Comparison of ENCODE assay signal across 1 cellular context in genomic region chr5:32312682-32313523, GRCh38.
TF ChIP-seq lines count a peak whose summit lies in the region.

A gene with protein sequence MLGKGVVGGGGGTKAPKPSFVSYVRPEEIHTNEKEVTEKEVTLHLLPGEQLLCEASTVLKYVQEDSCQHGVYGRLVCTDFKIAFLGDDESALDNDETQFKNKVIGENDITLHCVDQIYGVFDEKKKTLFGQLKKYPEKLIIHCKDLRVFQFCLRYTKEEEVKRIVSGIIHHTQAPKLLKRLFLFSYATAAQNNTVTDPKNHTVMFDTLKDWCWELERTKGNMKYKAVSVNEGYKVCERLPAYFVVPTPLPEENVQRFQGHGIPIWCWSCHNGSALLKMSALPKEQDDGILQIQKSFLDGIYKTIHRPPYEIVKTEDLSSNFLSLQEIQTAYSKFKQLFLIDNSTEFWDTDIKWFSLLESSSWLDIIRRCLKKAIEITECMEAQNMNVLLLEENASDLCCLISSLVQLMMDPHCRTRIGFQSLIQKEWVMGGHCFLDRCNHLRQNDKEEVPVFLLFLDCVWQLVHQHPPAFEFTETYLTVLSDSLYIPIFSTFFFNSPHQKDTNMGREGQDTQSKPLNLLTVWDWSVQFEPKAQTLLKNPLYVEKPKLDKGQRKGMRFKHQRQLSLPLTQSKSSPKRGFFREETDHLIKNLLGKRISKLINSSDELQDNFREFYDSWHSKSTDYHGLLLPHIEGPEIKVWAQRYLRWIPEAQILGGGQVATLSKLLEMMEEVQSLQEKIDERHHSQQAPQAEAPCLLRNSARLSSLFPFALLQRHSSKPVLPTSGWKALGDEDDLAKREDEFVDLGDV (minus strand): TSS chr5:32312939. CDS start chr5:32312838, 101 bp downstream.

TF ChIP-seq in HepG2, 621 proteins besides CTCF, POLR2A, EP300 and RAD21 (continued from another document and continues in another):
- TF ChIP-seq MNT (IDR thresholded peaks at IDR 0.05) (0 out of 2 replicates have a peak, but pooled peaks have one; percentile 17), ZNF260 (CRISPR knock-in tag; IDR thresholded peaks at IDR 0.05; ENCODE audit: borderline replicate concordance, low read depth) (no peak), XBP1 (CRISPR knock-in tag; IDR thresholded peaks at IDR 0.05) (no peak), ZNF205 (CRISPR knock-in tag; IDR thresholded peaks at IDR 0.05) (peak; percentile 34; the same call in 1 of the 2 replicates), FOXJ3 (CRISPR knock-in tag; IDR thresholded peaks at IDR 0.05; ENCODE audit: borderline replicate concordance) (no peak), NFIB (CRISPR knock-in tag; IDR thresholded peaks at IDR 0.05; ENCODE audit: borderline replicate concordance) (no peak), ZNF749 (CRISPR knock-in tag; IDR thresholded peaks at IDR 0.05; ENCODE audit: borderline replicate concordance) (0 out of 2 replicates have a peak, but pooled peaks have one; percentile 4), LCORL (IDR thresholded peaks at IDR 0.05) (no peak), LCORL (CRISPR knock-in tag; IDR thresholded peaks at IDR 0.05) (no peak; the same call in 1 of the 2 replicates), ZNF556 (CRISPR knock-in tag; IDR thresholded peaks at IDR 0.05; ENCODE audit: borderline replicate concordance) (peak; percentile 72; the same call in 1 of the 2 replicates), NR2F2 (IDR thresholded peaks at IDR 0.05; ENCODE audit: borderline replicate concordance, low read depth) (no peak), HNF1B (CRISPR knock-in tag; IDR thresholded peaks at IDR 0.05) (no peak; the same call in 1 of the 2 replicates), ZNF709 (CRISPR knock-in tag; IDR thresholded peaks at IDR 0.05) (no peak), ZBTB1 (CRISPR knock-in tag; IDR thresholded peaks at IDR 0.05; ENCODE audit: borderline replicate concordance) (no peak), CBX2 (IDR thresholded peaks at IDR 0.05; ENCODE audit: low read depth, low read length) (no peak), CBX2 (CRISPR knock-in tag; IDR thresholded peaks at IDR 0.05; ENCODE audit: low read depth) (no peak), YEATS4 (CRISPR knock-in tag; IDR thresholded peaks at IDR 0.05; ENCODE audit: borderline replicate concordance) (peak; percentile 68), SMARCE1 (IDR thresholded peaks at IDR 0.05; ENCODE audit: borderline replicate concordance) (no peak), ZNF589 (CRISPR knock-in tag; conservative IDR thresholded peaks at IDR 0.05) (no peak), YEATS2 (CRISPR knock-in tag; IDR thresholded peaks at IDR 0.05; ENCODE audit: borderline replicate concordance) (peak; percentile 53; the same call in 1 of the 2 replicates), MBD4 (IDR thresholded peaks at IDR 0.05; ENCODE audit: borderline replicate concordance, low read length) (no peak), SP1 (IDR thresholded peaks at IDR 0.05) (no peak), SP1 (CRISPR knock-in tag; IDR thresholded peaks at IDR 0.05) (peak; percentile 86), ZNF674 (CRISPR knock-in tag; IDR thresholded peaks at IDR 0.05; ENCODE audit: low read depth) (no peak), SMAD9 (CRISPR knock-in tag; IDR thresholded peaks at IDR 0.05) (no peak), PLSCR1 (CRISPR knock-in tag; IDR thresholded peaks at IDR 0.05; ENCODE audit: borderline replicate concordance) (no peak), MYNN (CRISPR knock-in tag; IDR thresholded peaks at IDR 0.05; ENCODE audit: low read depth) (no peak), RFX1 (IDR thresholded peaks at IDR 0.05) (no peak), JARID2 (CRISPR knock-in tag; IDR thresholded peaks at IDR 0.05; ENCODE audit: insufficient replicate concordance) (no peak), REL (CRISPR knock-in tag; conservative IDR thresholded peaks at IDR 0.05) (no peak), ZNF75D (CRISPR knock-in tag; IDR thresholded peaks at IDR 0.05; ENCODE audit: borderline replicate concordance) (no peak), ZNF761 (CRISPR knock-in tag; conservative IDR thresholded peaks at IDR 0.05) (0 out of 2 replicates have a peak, but pooled peaks have one; percentile 23), ZSCAN9 (CRISPR knock-in tag; IDR thresholded peaks at IDR 0.05; ENCODE audit: borderline replicate concordance) (no peak; the same call in 1 of the 2 replicates), ZNF7 (CRISPR knock-in tag; IDR thresholded peaks at IDR 0.05) (no peak), ZNF343 (CRISPR knock-in tag; IDR thresholded peaks at IDR 0.05) (0 out of 2 replicates have a peak, but pooled peaks have one; percentile 5), FOXO1 (CRISPR knock-in tag; IDR thresholded peaks at IDR 0.05) (no peak; the same call in 1 of the 2 replicates), ZNF121 (CRISPR knock-in tag; IDR thresholded peaks at IDR 0.05) (no peak), ZNF746 (CRISPR knock-in tag; IDR thresholded peaks at IDR 0.05) (no peak; the same call in 1 of the 2 replicates), ZNF383 (CRISPR knock-in tag; IDR thresholded peaks at IDR 0.05; ENCODE audit: borderline replicate concordance) (no peak), HIC2 (CRISPR knock-in tag; IDR thresholded peaks at IDR 0.05; ENCODE audit: low read depth) (no peak)
- TF ChIP-seq, protein P1, sequence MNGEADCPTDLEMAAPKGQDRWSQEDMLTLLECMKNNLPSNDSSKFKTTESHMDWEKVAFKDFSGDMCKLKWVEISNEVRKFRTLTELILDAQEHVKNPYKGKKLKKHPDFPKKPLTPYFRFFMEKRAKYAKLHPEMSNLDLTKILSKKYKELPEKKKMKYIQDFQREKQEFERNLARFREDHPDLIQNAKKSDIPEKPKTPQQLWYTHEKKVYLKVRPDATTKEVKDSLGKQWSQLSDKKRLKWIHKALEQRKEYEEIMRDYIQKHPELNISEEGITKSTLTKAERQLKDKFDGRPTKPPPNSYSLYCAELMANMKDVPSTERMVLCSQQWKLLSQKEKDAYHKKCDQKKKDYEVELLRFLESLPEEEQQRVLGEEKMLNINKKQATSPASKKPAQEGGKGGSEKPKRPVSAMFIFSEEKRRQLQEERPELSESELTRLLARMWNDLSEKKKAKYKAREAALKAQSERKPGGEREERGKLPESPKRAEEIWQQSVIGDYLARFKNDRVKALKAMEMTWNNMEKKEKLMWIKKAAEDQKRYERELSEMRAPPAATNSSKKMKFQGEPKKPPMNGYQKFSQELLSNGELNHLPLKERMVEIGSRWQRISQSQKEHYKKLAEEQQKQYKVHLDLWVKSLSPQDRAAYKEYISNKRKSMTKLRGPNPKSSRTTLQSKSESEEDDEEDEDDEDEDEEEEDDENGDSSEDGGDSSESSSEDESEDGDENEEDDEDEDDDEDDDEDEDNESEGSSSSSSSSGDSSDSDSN (CRISPR knock-in tag; IDR thresholded peaks at IDR 0.05), result peak; percentile 77; the same call in 1 of the 2 replicates
- TF ChIP-seq, protein P2, sequence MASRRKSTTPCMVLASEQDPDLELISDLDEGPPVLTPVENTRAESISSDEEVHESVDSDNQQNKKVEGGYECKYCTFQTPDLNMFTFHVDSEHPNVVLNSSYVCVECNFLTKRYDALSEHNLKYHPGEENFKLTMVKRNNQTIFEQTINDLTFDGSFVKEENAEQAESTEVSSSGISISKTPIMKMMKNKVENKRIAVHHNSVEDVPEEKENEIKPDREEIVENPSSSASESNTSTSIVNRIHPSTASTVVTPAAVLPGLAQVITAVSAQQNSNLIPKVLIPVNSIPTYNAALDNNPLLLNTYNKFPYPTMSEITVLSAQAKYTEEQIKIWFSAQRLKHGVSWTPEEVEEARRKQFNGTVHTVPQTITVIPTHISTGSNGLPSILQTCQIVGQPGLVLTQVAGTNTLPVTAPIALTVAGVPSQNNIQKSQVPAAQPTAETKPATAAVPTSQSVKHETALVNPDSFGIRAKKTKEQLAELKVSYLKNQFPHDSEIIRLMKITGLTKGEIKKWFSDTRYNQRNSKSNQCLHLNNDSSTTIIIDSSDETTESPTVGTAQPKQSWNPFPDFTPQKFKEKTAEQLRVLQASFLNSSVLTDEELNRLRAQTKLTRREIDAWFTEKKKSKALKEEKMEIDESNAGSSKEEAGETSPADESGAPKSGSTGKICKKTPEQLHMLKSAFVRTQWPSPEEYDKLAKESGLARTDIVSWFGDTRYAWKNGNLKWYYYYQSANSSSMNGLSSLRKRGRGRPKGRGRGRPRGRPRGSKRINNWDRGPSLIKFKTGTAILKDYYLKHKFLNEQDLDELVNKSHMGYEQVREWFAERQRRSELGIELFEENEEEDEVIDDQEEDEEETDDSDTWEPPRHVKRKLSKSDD (CRISPR knock-in tag; IDR thresholded peaks at IDR 0.05; ENCODE audit: low read depth), result no peak
- TF ChIP-seq, protein P3, sequence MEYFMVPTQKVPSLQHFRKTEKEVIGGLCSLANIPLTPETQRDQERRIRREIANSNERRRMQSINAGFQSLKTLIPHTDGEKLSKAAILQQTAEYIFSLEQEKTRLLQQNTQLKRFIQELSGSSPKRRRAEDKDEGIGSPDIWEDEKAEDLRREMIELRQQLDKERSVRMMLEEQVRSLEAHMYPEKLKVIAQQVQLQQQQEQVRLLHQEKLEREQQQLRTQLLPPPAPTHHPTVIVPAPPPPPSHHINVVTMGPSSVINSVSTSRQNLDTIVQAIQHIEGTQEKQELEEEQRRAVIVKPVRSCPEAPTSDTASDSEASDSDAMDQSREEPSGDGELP (IDR thresholded peaks at IDR 0.05; ENCODE audit: borderline replicate concordance, low read depth), result peak; percentile 73; the same call in 1 of the 2 replicates
- TF ChIP-seq, protein P4, sequence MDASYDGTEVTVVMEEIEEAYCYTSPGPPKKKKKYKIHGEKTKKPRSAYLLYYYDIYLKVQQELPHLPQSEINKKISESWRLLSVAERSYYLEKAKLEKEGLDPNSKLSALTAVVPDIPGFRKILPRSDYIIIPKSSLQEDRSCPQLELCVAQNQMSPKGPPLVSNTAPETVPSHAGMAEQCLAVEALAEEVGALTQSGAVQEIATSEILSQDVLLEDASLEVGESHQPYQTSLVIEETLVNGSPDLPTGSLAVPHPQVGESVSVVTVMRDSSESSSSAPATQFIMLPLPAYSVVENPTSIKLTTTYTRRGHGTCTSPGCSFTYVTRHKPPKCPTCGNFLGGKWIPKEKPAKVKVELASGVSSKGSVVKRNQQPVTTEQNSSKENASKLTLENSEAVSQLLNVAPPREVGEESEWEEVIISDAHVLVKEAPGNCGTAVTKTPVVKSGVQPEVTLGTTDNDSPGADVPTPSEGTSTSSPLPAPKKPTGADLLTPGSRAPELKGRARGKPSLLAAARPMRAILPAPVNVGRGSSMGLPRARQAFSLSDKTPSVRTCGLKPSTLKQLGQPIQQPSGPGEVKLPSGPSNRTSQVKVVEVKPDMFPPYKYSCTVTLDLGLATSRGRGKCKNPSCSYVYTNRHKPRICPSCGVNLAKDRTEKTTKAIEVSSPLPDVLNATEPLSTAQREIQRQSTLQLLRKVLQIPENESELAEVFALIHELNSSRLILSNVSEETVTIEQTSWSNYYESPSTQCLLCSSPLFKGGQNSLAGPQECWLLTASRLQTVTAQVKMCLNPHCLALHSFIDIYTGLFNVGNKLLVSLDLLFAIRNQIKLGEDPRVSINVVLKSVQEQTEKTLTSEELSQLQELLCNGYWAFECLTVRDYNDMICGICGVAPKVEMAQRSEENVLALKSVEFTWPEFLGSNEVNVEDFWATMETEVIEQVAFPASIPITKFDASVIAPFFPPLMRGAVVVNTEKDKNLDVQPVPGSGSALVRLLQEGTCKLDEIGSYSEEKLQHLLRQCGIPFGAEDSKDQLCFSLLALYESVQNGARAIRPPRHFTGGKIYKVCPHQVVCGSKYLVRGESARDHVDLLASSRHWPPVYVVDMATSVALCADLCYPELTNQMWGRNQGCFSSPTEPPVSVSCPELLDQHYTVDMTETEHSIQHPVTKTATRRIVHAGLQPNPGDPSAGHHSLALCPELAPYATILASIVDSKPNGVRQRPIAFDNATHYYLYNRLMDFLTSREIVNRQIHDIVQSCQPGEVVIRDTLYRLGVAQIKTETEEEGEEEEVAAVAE (CRISPR knock-in tag; IDR thresholded peaks at IDR 0.05; ENCODE audit: borderline replicate concordance), result no peak
- TF ChIP-seq, protein P5, sequence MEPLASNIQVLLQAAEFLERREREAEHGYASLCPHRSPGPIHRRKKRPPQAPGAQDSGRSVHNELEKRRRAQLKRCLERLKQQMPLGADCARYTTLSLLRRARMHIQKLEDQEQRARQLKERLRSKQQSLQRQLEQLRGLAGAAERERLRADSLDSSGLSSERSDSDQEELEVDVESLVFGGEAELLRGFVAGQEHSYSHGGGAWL (CRISPR knock-in tag; IDR thresholded peaks at IDR 0.05), result no peak
